21 cellular contexts compared by ENCODE assay signal in genomic region chr2:63743170-63743975, GRCh38.
"Had no signal": no experiment of that assay in that cellular context is flagged by ENCODE, and none has a peak within 500 bp of the region (broad histone marks: within the 10 kb centered on the region; RNA-seq: fewer than 3 reads in every experiment).

No MANE protein-coding gene starts in this region.

- H3K4me3 ChIP-seq: colonic mucosa, esophagus muscularis mucosa, left lung, prostate gland, right lobe of liver, spleen, upper lobe of left lung had no signal

- H3K9me3 ChIP-seq: colonic mucosa, esophagus muscularis mucosa, prostate gland, right lobe of liver had no signal

- H3K36me3 Mint-ChIP-seq: activated naive CD4-positive, alpha-beta T cell treated with anti-CD3 and anti-CD28 coated beads, Interleukin-2, amount 50 U/mL, for 24 hours; brain had no signal

- H3K27ac Mint-ChIP-seq: activated B cell treated with CpG ODN at 0.5 μM for 24 hours; activated CD8-positive, alpha-beta T cell treated with anti-CD3 and anti-CD28 coated beads for 36 hours; activated naive CD4-positive, alpha-beta T cell treated with anti-CD3 and anti-CD28 coated beads, Interleukin-2, amount 50 U/mL, for 24 hours; natural killer cell treated with Interleukin-12 subunit alpha and Interleukin-12 subunit beta and Interleukin-15 and Interleukin-18, amount 100 ng/mL, for 72 hours; stimulated activated naive CD8-positive, alpha-beta T cell treated with anti-CD3 and anti-CD28 coated beads, Interleukin-15, Interleukin-2, amounts not matched to agents 100 ng/mL and 50 ng/mL, for 24 hours had no signal

- DNase-seq: activated B cell treated with CpG ODN at 0.5 μM for 24 hours; activated CD4-positive, alpha-beta T cell treated with anti-CD3 and anti-CD28 coated beads for 48 hours; activated CD8-positive, alpha-beta T cell treated with anti-CD3 and anti-CD28 coated beads for 36 hours; activated effector memory CD4-positive, alpha-beta T cell treated with Interleukin-2 at 50 U/mL for 16 hours; activated T-cell treated with anti-CD3 and anti-CD28 coated beads, Interleukin-2, amount 50 U/mL, for 4 hours; amygdala; central memory CD4-positive, alpha-beta T cell; colonic mucosa; left lung; mammary epithelial cell; occipital lobe; right lobe of liver; spleen; T-helper 2 cell; upper lobe of left lung had no signal

- H3K4me1 ChIP-seq: colonic mucosa, esophagus muscularis mucosa, left lung, prostate gland had no signal

- H3K27me3 ChIP-seq: colonic mucosa, esophagus muscularis mucosa, left lung, right lobe of liver, spleen, upper lobe of left lung had no signal

- H3K4me3 Mint-ChIP-seq: activated B cell treated with CpG ODN at 0.5 μM for 24 hours; activated CD8-positive, alpha-beta T cell treated with anti-CD3 and anti-CD28 coated beads for 36 hours; activated naive CD4-positive, alpha-beta T cell treated with anti-CD3 and anti-CD28 coated beads, Interleukin-2, amount 50 U/mL, for 24 hours; activated T-cell treated with anti-CD3 and anti-CD28 coated beads, Interleukin-2, amount 50 U/mL, for 4 hours; brain; natural killer cell treated with Interleukin-12 subunit alpha and Interleukin-12 subunit beta and Interleukin-15 and Interleukin-18, amount 100 ng/mL, for 72 hours; stimulated activated naive CD8-positive, alpha-beta T cell treated with anti-CD3 and anti-CD28 coated beads, Interleukin-15, Interleukin-2, amounts not matched to agents 100 ng/mL and 50 ng/mL, for 24 hours had no signal

- H3K9me3 Mint-ChIP-seq: activated naive CD4-positive, alpha-beta T cell treated with anti-CD3 and anti-CD28 coated beads, Interleukin-2, amount 50 U/mL, for 24 hours; natural killer cell treated with Interleukin-12 subunit alpha and Interleukin-12 subunit beta and Interleukin-15 and Interleukin-18, amount 100 ng/mL, for 72 hours had no signal

- H3K27ac ChIP-seq: colonic mucosa, esophagus muscularis mucosa, left lung, prostate gland, right lobe of liver, spleen, upper lobe of left lung had no signal

- H3K27me3 Mint-ChIP-seq: brain had no signal

- H3K36me3 ChIP-seq: colonic mucosa, esophagus muscularis mucosa, left lung, prostate gland, right lobe of liver, spleen, upper lobe of left lung had no signal

- H3K4me1 Mint-ChIP-seq: activated B cell treated with CpG ODN at 0.5 μM for 24 hours; activated naive CD4-positive, alpha-beta T cell treated with anti-CD3 and anti-CD28 coated beads, Interleukin-2, amount 50 U/mL, for 24 hours had no signal
